In genomic region chr12:91690521-91690920, GRCh38 we compare ENCODE assay signal across 32 cellular contexts.
"Had no signal": no experiment of that assay in that cellular context is flagged by ENCODE, and none has a peak within 500 bp of the region (broad histone marks: within the 10 kb centered on the region; RNA-seq: fewer than 3 reads in every experiment).

No MANE protein-coding gene starts in this region.

- H3K4me1 Mint-ChIP-seq: brain had no signal

- H3K4me1 ChIP-seq: breast epithelium, esophagus squamous epithelium, gastroesophageal sphincter, heart right ventricle had no signal

- H3K36me3 Mint-ChIP-seq: activated naive CD8-positive, alpha-beta T cell; brain had no signal

- H3K27me3 Mint-ChIP-seq: activated CD8-positive, alpha-beta T cell treated with anti-CD3 and anti-CD28 coated beads for 36 hours; activated naive CD8-positive, alpha-beta T cell; activated T-helper 17 cell treated with anti-CD3 and anti-CD28 coated beads, Interleukin-2, amount 50 U/mL, for 72 hours; central memory CD8-positive, alpha-beta T cell; effector memory CD8-positive, alpha-beta T cell; T-helper 17 cell had no signal

- H3K9me3 ChIP-seq: breast epithelium, esophagus squamous epithelium, gastroesophageal sphincter, heart right ventricle had no signal

- DNase-seq: activated B cell treated with CpG ODN at 0.5 μM for 24 hours; activated CD4-positive, alpha-beta T cell treated with anti-CD3 and anti-CD28 coated beads for 48 hours; activated CD4-positive, alpha-beta T cell treated with anti-CD3 and anti-CD28 coated beads, Interleukin-2, amount 50 U/mL, for 1 hour; activated CD4-positive, alpha-beta T cell treated with anti-CD3 and anti-CD28 coated beads, Interleukin-2, amount 50 U/mL, for 48 hours; activated CD8-positive, alpha-beta memory T cell treated with anti-CD3 and anti-CD28 coated beads for 24 hours; activated CD8-positive, alpha-beta T cell treated with anti-CD3 and anti-CD28 coated beads for 36 hours; activated effector memory CD4-positive, alpha-beta T cell treated with Interleukin-2 at 50 U/mL for 16 hours; activated gamma-delta T cell treated with Interleukin-2 at 50 U/mL for 16 hours; activated naive CD4-positive, alpha-beta T cell treated with anti-CD3 and anti-CD28 coated beads, Interleukin-2, amount 50 U/mL, for 16 hours; activated naive CD4-positive, alpha-beta T cell treated with Interleukin-2 at 50 U/mL for 16 hours; activated T-cell treated with anti-CD3 and anti-CD28 coated beads, Interleukin-2, amount 50 U/mL, for 4 hours; amygdala; aorta; dermis blood vessel endothelial cell; effector CD4-positive, alpha-beta T cell; effector memory CD8-positive, alpha-beta T cell; esophagus squamous epithelium; foreskin melanocyte; heart right ventricle; T-helper 1 cell; T-helper 17 cell; T1000; WERI-Rb-1 had no signal

- H3K27ac Mint-ChIP-seq: activated B cell treated with CpG ODN at 0.5 μM for 24 hours; activated CD8-positive, alpha-beta T cell treated with anti-CD3 and anti-CD28 coated beads for 36 hours; activated naive CD8-positive, alpha-beta T cell; activated T-helper 17 cell treated with anti-CD3 and anti-CD28 coated beads, Interleukin-2, amount 50 U/mL, for 72 hours; brain; effector memory CD8-positive, alpha-beta T cell; T-helper 17 cell; T-helper 2 cell treated with Interferon-gamma antibody and Interleukin-4, amounts not matched to agents 5 μg/mL and 100 μg/mL, for 36 hours had no signal

- H3K27ac ChIP-seq: breast epithelium, coronary artery, esophagus squamous epithelium, gastroesophageal sphincter, heart right ventricle, WERI-Rb-1 had no signal

- H3K27me3 ChIP-seq: breast epithelium, esophagus squamous epithelium, gastroesophageal sphincter, heart right ventricle had no signal

- H3K9me3 Mint-ChIP-seq: activated T-helper 17 cell treated with anti-CD3 and anti-CD28 coated beads, Interleukin-2, amount 50 U/mL, for 72 hours; central memory CD8-positive, alpha-beta T cell; effector memory CD8-positive, alpha-beta T cell had no signal

- ATAC-seq: activated CD4-positive, CD25-positive, alpha-beta regulatory T cell treated with anti-CD3 and anti-CD28 coated beads, Interleukin-2, amount 50 U/mL, for 24 hours; activated CD8-positive, alpha-beta T cell treated with anti-CD3 and anti-CD28 coated beads for 36 hours; activated T-cell treated with anti-CD3 and anti-CD28 coated beads, Interleukin-2, amount 50 U/mL, for 4 hours; activated T-helper 17 cell treated with anti-CD3 and anti-CD28 coated beads, Interleukin-2, amount 50 U/mL, for 72 hours; effector memory CD8-positive, alpha-beta T cell; gastroesophageal sphincter; heart right ventricle; T-helper 17 cell had no signal

- H3K4me3 ChIP-seq: breast epithelium, coronary artery, esophagus squamous epithelium, gastroesophageal sphincter, heart right ventricle had no signal

- H3K36me3 ChIP-seq: breast epithelium, esophagus squamous epithelium, gastroesophageal sphincter, heart right ventricle, WERI-Rb-1 had no signal

- H3K4me3 Mint-ChIP-seq: activated B cell treated with CpG ODN at 0.5 μM for 24 hours; activated CD8-positive, alpha-beta T cell treated with anti-CD3 and anti-CD28 coated beads for 36 hours; activated naive CD8-positive, alpha-beta T cell; activated T-cell treated with anti-CD3 and anti-CD28 coated beads, Interleukin-2, amount 50 U/mL, for 4 hours; activated T-helper 17 cell treated with anti-CD3 and anti-CD28 coated beads, Interleukin-2, amount 50 U/mL, for 72 hours; brain; central memory CD8-positive, alpha-beta T cell; effector memory CD8-positive, alpha-beta T cell; T-helper 17 cell; T-helper 2 cell treated with Interferon-gamma antibody and Interleukin-4, amounts not matched to agents 5 μg/mL and 100 μg/mL, for 36 hours had no signal
